9 cellular contexts compared by ENCODE assay signal in the genomic region with DNA sequence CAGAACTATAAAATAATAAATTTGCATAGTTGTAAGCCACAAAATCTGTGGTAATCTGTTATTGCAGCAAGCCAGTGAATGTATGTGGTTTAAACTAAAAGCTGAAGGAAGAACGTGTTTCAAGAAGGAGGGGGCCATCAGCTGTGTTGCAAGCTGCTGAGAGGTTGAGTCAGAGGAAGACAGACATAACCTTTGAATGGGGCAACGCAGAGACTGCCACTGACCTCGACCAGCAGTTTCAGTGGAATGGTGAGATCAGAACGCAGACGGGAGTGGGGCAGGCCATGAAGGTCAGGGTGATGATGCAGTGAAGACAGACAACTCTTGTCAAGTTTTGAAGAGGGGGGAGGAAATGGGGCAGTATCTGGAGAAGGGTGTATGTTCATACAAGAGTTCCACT. TPM values are rescaled to one million over a fixed set of nuclear protein-coding genes. Genes with fewer than 3 reads are reported as not detected.
DNase-seq lines count a peak whose midpoint lies in the region; ATAC-seq, FAIRE-seq and TF ChIP-seq lines count a peak whose summit lies in the region.
"Had no signal": no experiment of that assay in that cellular context is flagged by ENCODE, and none has a peak within 500 bp of the region (broad histone marks: within the 10 kb centered on the region; RNA-seq: fewer than 3 reads in every experiment).

No MANE protein-coding gene starts in this region.

- no peaks in the 10 kb centered on the region for H3K27me3 Mint-ChIP-seq in chondrocyte (ENCODE audit: low read depth)

- H2BK12ac ChIP-seq in trophoblast cell (ENCODE audit: low read length), result no peak overlapping the region

- no peaks in the 10 kb centered on the region for H3K79me1 ChIP-seq in trophoblast cell (ENCODE audit: low read length)

- H3K23ac ChIP-seq in trophoblast cell (ENCODE audit: low read length), result no peak overlapping the region

- no peak for TF ChIP-seq POLR2A in prostate gland (IDR thresholded peaks at IDR 0.05)

- no peaks in the 10 kb centered on the region for H3K36me3 Mint-ChIP-seq in chondrocyte (ENCODE audit: low read depth)

- no peak for ATAC-seq in GM21786 (IDR thresholded peaks at IDR 0.05; ENCODE audit: unreplicated experiment)

- no peak overlapping the region for H3K27ac ChIP-seq in trophoblast cell (ENCODE audit: low read depth, low read length)
- H3K27ac ChIP-seq in prostate gland, result no peak overlapping the region
- H3K27ac ChIP-seq: RWPE1 had no signal

- H3K9ac ChIP-seq in trophoblast cell (ENCODE audit: low read length), result no peak overlapping the region

- H2AFZ ChIP-seq in trophoblast cell (ENCODE audit: insufficient read depth, low read length, poor library complexity), result no peak overlapping the region

- no peak overlapping the region for H4K12ac ChIP-seq in trophoblast cell (ENCODE audit: low read depth, low read length)

- H3K4ac ChIP-seq in trophoblast cell (ENCODE audit: low read depth, low read length), result no peak overlapping the region

- no peak overlapping the region for H3K4me2 ChIP-seq in trophoblast cell (ENCODE audit: low read length)

- H3K4me1 ChIP-seq in trophoblast cell (ENCODE audit: control insufficient read depth in 1 of 2, insufficient read depth in 2 of 2, low read length in 2 of 2) (peaks cover 0 to 2% of the 10 kb centered on the region in 2 experiments), prostate gland (replicated peaks) (no peaks in the 10 kb centered on the region)

- no peaks in the 10 kb centered on the region for H3K36me3 ChIP-seq in trophoblast cell (ENCODE audit: control insufficient read depth in 1 of 2, insufficient read depth in 2 of 2, low read length in 2 of 2)
- no peaks in the 10 kb centered on the region for H3K36me3 ChIP-seq in prostate gland

- no peak overlapping the region for H2BK120ac ChIP-seq in trophoblast cell (ENCODE audit: insufficient read depth, low read length, poor library complexity)

- H3K4me3 ChIP-seq in trophoblast cell (ENCODE audit: low read depth, low read length) (no peak overlapping the region), prostate gland (no peak overlapping the region)

- H2AK5ac ChIP-seq in trophoblast cell (ENCODE audit: low read length), result no peak overlapping the region

- H4K91ac ChIP-seq in trophoblast cell (ENCODE audit: low read depth, low read length), result no peak overlapping the region

- H3K14ac ChIP-seq in trophoblast cell (ENCODE audit: low read length), result no peak overlapping the region

- no peak overlapping the region for H2BK5ac ChIP-seq in trophoblast cell (ENCODE audit: low read depth, low read length, poor library complexity)

- no peaks in the 10 kb centered on the region for H3K9me3 ChIP-seq in trophoblast cell (ENCODE audit: insufficient read depth, low read depth, low read length)
- H3K9me3 ChIP-seq in prostate gland, result no peaks in the 10 kb centered on the region

- H3K4me1 Mint-ChIP-seq in chondrocyte (ENCODE audit: low read depth), result peaks cover 7% of the 10 kb centered on the region

- TF ChIP-seq CTCF in chondrocyte (IDR thresholded peaks at IDR 0.05) (no peak), prostate gland (IDR thresholded peaks at IDR 0.05) (no peak)

- peaks cover 5% of the 10 kb centered on the region for H3K9me3 Mint-ChIP-seq in chondrocyte (ENCODE audit: low read depth)

- DNase-seq in GM04504 (ENCODE audit: low read depth) (peak; percentile 79), NOMO-1 treated with dmso at 0.1 percent for 144 hours (lab: John Stamatoyannopoulos, UW; ENCODE audit: unreplicated experiment) (peak; percentile 96), chondrocyte (ENCODE audit: low spot score) (no peak), trophoblast cell (peak; percentile 95 to 96), prostate gland (ENCODE audit: low spot score) (no peak), urothelium cell line (ENCODE audit: low spot score) (no peak)

- FAIRE-seq in urothelium cell line (lab: Jason Lieb, UNC), result no peak
- FAIRE-seq: H1 had no signal

- H4K8ac ChIP-seq in trophoblast cell (ENCODE audit: low read depth, low read length), result no peak overlapping the region

- H3K27me3 ChIP-seq in trophoblast cell (ENCODE audit: insufficient read depth, low read length) (no peaks in the 10 kb centered on the region), prostate gland (replicated peaks; ENCODE audit: insufficient read depth) (peaks cover 2% of the 10 kb centered on the region)

- peak overlapping the region; percentile 52 for H3K27ac Mint-ChIP-seq in chondrocyte (ENCODE audit: unreplicated experiment)

- H3K79me2 ChIP-seq in trophoblast cell (ENCODE audit: control insufficient read depth, insufficient read depth, low read length, poor library complexity), result no peaks in the 10 kb centered on the region

- H3K18ac ChIP-seq in trophoblast cell (ENCODE audit: low read length), result no peak overlapping the region

- no peak overlapping the region for H3K4me3 Mint-ChIP-seq in chondrocyte (ENCODE audit: unreplicated experiment)

- intact Hi-C loops in prostate gland (cut with DNase I), result no loop called here

- no CpG with 5 or more reads among the region's 5 CpGs for whole genome bisulfite sequencing in trophoblast cell (ENCODE audit: extremely low coverage, insufficient coverage, insufficient read length)
- WGBS in prostate gland, result 80% methylated on average over 5 of the region's 5 CpGs

RNA-seq across cellular contexts. Expression of gene QSOX1, which starts 23.2 kb away (rescaled TPM):
- 152 to 232 TPM (median 222 TPM) in 3 replicates for total RNA-seq in chondrocyte
- 89.3 and 101 TPM in 2 replicates for polyA plus RNA-seq in trophoblast cell (2013)
- total RNA-seq in prostate gland, result 100 to 1,000 TPM in 1 of 2 donors, 10 to 100 TPM in 1; 77.3 to 471 TPM

Comparison
In these comparisons a context has a peak if more than half of its experiments do, and no peak if none do; other contexts are left out.
1. DNase-seq: peak in GM04504 (single experiment), NOMO-1 treated with dmso at 0.1 percent for 144 hours (single experiment) and trophoblast cell (2 of 2); none in chondrocyte (single experiment), prostate gland (single experiment) and urothelium cell line (single experiment).